ENCODE assay signal across 25 cellular contexts in the genomic region with DNA sequence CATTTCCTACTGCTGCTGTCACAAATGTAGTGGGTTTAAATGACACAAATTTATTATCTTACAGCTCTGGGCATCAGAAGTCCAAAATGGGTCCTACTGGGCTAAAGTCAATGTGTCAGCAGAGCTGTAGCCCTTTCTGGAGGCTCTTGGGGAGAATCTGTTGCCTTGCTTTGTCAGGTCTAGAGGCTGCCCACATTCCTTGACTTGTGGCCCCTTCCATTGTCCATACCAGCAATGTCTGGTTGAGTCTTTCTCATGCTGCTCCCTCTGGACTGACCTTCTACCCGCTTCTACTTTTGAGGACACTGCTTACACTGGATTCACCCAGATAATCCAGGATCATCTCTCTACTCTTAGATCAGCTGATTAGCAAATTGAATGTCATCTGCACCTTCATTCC. TPM values are rescaled to one million over a fixed set of nuclear protein-coding genes. Genes with fewer than 3 reads are reported as not detected.
"Had no signal": no experiment of that assay in that cellular context is flagged by ENCODE, and none has a peak within 500 bp of the region (broad histone marks: within the 10 kb centered on the region; RNA-seq: fewer than 3 reads in every experiment).

No MANE protein-coding gene starts in this region.

- H3K4me3 ChIP-seq: colonic mucosa, hepatocyte, left ventricle myocardium inferior, lower lobe of right lung, psoas muscle, spleen, thoracic aorta, transverse colon had no signal

- H2AFZ ChIP-seq: hepatocyte had no signal

- ATAC-seq: left cardiac atrium; lower lobe of right lung; psoas muscle; sciatic nerve; stimulated activated naive B cell treated with anti-CD40 and anti-IgM and Interleukin-4, amounts not matched to agents 10 μg/mL and 1 μg/mL and 100 μg/mL, for 72 hours; stimulated activated naive CD8-positive, alpha-beta T cell treated with anti-CD3 and anti-CD28 coated beads, Interleukin-15, amount 100 ng/mL, for 72 hours had no signal

- H3K4me1 ChIP-seq: colonic mucosa had no signal

- H3K36me3 ChIP-seq: colonic mucosa, left ventricle myocardium inferior, lower lobe of right lung, neutrophil, thoracic aorta, transverse colon had no signal

- DNase-seq: colonic mucosa; dermis blood vessel endothelial cell; foreskin melanocyte; head of caudate nucleus; kidney; left cardiac atrium; left ventricle myocardium inferior; lower lobe of right lung; mesenchymal stem cell; midbrain; psoas muscle; retina; spleen; stimulated activated CD4-positive, alpha-beta T cell treated with anti-CD3 and anti-CD28 coated beads, Interleukin-15, amount 100 ng/mL, for 24 hours; stimulated activated CD4-positive, alpha-beta T cell treated with anti-CD3 and anti-CD28 coated beads, Interleukin-1b, Interleukin-23, amount 100 ng/mL, for 48 hours; stimulated activated CD4-positive, alpha-beta T cell treated with anti-CD3 and anti-CD28 coated beads, Interleukin-4, amount 100 ng/mL, for 24 hours; stimulated activated naive B cell treated with anti-CD40 and anti-IgM and Interleukin-4, amounts not matched to agents 10 μg/mL and 1 μg/mL and 100 μg/mL, for 72 hours; stimulated activated naive CD8-positive, alpha-beta T cell treated with anti-CD3 and anti-CD28 coated beads, Interleukin-15, amount 100 ng/mL, for 72 hours; substantia nigra; transverse colon had no signal

- H3K4me2 ChIP-seq: hepatocyte had no signal

- H3K27me3 Mint-ChIP-seq: stimulated activated naive B cell treated with anti-CD40 and anti-IgM and Interleukin-4, amounts not matched to agents 10 μg/mL and 1 μg/mL and 100 μg/mL, for 72 hours had no signal

- H3K27ac ChIP-seq: colonic mucosa, hepatocyte, left ventricle myocardium inferior, lower lobe of right lung, neutrophil, psoas muscle, thoracic aorta, transverse colon had no signal

- H3K79me2 ChIP-seq: hepatocyte had no signal

- H3K27ac Mint-ChIP-seq: nephron; stimulated activated naive B cell treated with anti-CD40 and anti-IgM and Interleukin-4, amounts not matched to agents 10 μg/mL and 1 μg/mL and 100 μg/mL, for 72 hours had no signal

- H3K9me3 Mint-ChIP-seq: stimulated activated naive B cell treated with anti-CD40 and anti-IgM and Interleukin-4, amounts not matched to agents 10 μg/mL and 1 μg/mL and 100 μg/mL, for 72 hours; stimulated activated naive CD8-positive, alpha-beta T cell treated with anti-CD3 and anti-CD28 coated beads, Interleukin-15, amount 100 ng/mL, for 72 hours had no signal

- H3K9me3 ChIP-seq: colonic mucosa, lower lobe of right lung, neutrophil, psoas muscle, thoracic aorta, transverse colon had no signal

- H3K4me3 Mint-ChIP-seq: stimulated activated naive B cell treated with anti-CD40 and anti-IgM and Interleukin-4, amounts not matched to agents 10 μg/mL and 1 μg/mL and 100 μg/mL, for 72 hours; stimulated activated naive CD8-positive, alpha-beta T cell treated with anti-CD3 and anti-CD28 coated beads, Interleukin-15, amount 100 ng/mL, for 72 hours had no signal

- H3K27me3 ChIP-seq: colonic mucosa, spleen, transverse colon had no signal

RNA-seq across cellular contexts. Expression of a gene that starts 3.0 kb away (rescaled TPM):
- total RNA-seq: thoracic aorta had no signal
